In the genomic region with DNA sequence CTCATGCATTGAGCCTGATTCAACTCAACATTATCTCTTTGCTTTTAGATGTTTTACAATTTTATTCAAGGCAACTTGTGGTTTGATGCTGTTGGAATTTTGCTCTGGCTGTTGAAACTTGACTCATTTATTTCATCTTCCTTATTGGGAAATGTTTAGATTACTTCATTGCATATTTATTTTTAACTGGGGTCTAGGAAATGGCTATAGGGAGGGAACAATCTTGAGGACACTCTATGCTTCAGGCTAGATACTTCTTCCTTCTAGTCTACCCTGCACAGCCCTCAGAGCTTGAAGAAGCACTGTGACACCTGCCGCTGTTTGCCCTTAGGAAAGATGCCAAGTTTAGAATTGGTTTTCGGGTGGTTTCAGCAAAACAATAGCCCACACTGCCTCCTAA, we compare ENCODE assay signal across 25 cellular contexts.
DNase-seq lines count a peak whose midpoint lies in the region; ATAC-seq and TF ChIP-seq lines count a peak whose summit lies in the region.
"Had no signal": no experiment of that assay in that cellular context is flagged by ENCODE, and none has a peak within 500 bp of the region (broad histone marks: within the 10 kb centered on the region; RNA-seq: fewer than 3 reads in every experiment).

No MANE protein-coding gene starts in this region.

- H3K4me1 Mint-ChIP-seq in stimulated activated effector memory CD8-positive, alpha-beta T cell treated with anti-CD3 and anti-CD28 coated beads, Interleukin-12 subunit alpha, Interleukin-12 subunit beta, amount 100 ng/mL, for 72 hours, result no peaks in the 10 kb centered on the region
- no peaks in the 10 kb centered on the region for H3K4me1 Mint-ChIP-seq in CD4-positive, alpha-beta T cell (ENCODE audit: low read depth)
- H3K4me1 Mint-ChIP-seq: activated CD4-positive, alpha-beta T cell treated with anti-CD3 and anti-CD28 coated beads, Interleukin-2, amount 10 ng/mL, durations not matched to agents 7 days and 5 days; GM23338; nephron had no signal

- no peak overlapping the region for H3K4me3 ChIP-seq in AG10803 (ENCODE audit: low read length)
- H3K4me3 ChIP-seq: gastroesophageal sphincter, GM23338, MG63, right lobe of liver had no signal

- H3K36me3 Mint-ChIP-seq in stimulated activated effector memory CD8-positive, alpha-beta T cell treated with anti-CD3 and anti-CD28 coated beads, Interleukin-12 subunit alpha, Interleukin-12 subunit beta, amount 100 ng/mL, for 72 hours, result no peaks in the 10 kb centered on the region
- no peaks in the 10 kb centered on the region for H3K36me3 Mint-ChIP-seq in CD4-positive, alpha-beta T cell (ENCODE audit: low read depth)

- no peak for ATAC-seq in stimulated activated effector memory CD8-positive, alpha-beta T cell treated with anti-CD3 and anti-CD28 coated beads, Interleukin-12 subunit alpha, Interleukin-12 subunit beta, amount 100 ng/mL, for 72 hours
- no peak for ATAC-seq in left colon
- ATAC-seq in CD4-positive, alpha-beta T cell (ENCODE audit: poor library complexity), result no peak
- ATAC-seq: activated T-cell treated with anti-CD3 and anti-CD28 coated beads, Interleukin-2, amount 50 U/mL, for 72 hours; gastroesophageal sphincter; GM23338; right lobe of liver had no signal

- no peaks in the 10 kb centered on the region for H3K27me3 ChIP-seq in CD4-positive, alpha-beta T cell (ENCODE audit: control insufficient read depth, insufficient read depth, low read length)
- H3K27me3 ChIP-seq: gastroesophageal sphincter, MG63, right lobe of liver had no signal

- no peaks in the 10 kb centered on the region for H3K9me3 ChIP-seq in CD4-positive, alpha-beta T cell (ENCODE audit: control insufficient read depth, low read length)
- H3K9me3 ChIP-seq: gastroesophageal sphincter, right lobe of liver had no signal

- POLR2A ChIA-PET in CD4-positive, alpha-beta T cell (lab: Charles Lee), result no interaction called here

- no peak overlapping the region for H3K27ac ChIP-seq in CD4-positive, alpha-beta T cell (ENCODE audit: low read depth, low read length)
- H3K27ac ChIP-seq: C4-2B, gastroesophageal sphincter, right lobe of liver, RWPE1 had no signal

- H3K9me3 Mint-ChIP-seq in stimulated activated effector memory CD8-positive, alpha-beta T cell treated with anti-CD3 and anti-CD28 coated beads, Interleukin-12 subunit alpha, Interleukin-12 subunit beta, amount 100 ng/mL, for 72 hours, result no peaks in the 10 kb centered on the region
- H3K9me3 Mint-ChIP-seq in CD4-positive, alpha-beta T cell, result no peaks in the 10 kb centered on the region
- H3K9me3 Mint-ChIP-seq: GM23338, nephron had no signal

- H3K27me3 Mint-ChIP-seq in CD4-positive, alpha-beta T cell, result no peaks in the 10 kb centered on the region

- no peak for TF ChIP-seq CTCF in AG10803 (conservative IDR thresholded peaks at IDR 0.05; ENCODE audit: low read length)
- no peak for TF ChIP-seq CTCF in CD4-positive, alpha-beta T cell (IDR thresholded peaks at IDR 0.05)

- intact Hi-C loops in left colon (cut with DNase I, micrococcal nuclease), result no loop called here
- intact Hi-C loops in CD4-positive, alpha-beta T cell (cut with DNase I, micrococcal nuclease), result no loop called here

- DNase-seq in AG10803 (ENCODE audit: low read depth), result peak; percentile 40
- DNase-seq in ELR (ENCODE audit: low read depth), result peak; percentile 36
- peak; percentile 27 for DNase-seq in NCI-H69 (lab: John Stamatoyannopoulos, UW)
- peak; percentile 8 for DNase-seq in fibroblast of gingiva (ENCODE audit: low read depth)
- DNase-seq in SIG-M5 (lab: John Stamatoyannopoulos, UW), result no peak
- DNase-seq in stimulated activated effector memory CD8-positive, alpha-beta T cell treated with anti-CD3 and anti-CD28 coated beads, Interleukin-12 subunit alpha, Interleukin-12 subunit beta, amount 100 ng/mL, for 72 hours (ENCODE audit: low spot score in 2 of 2), result no peak
- DNase-seq in left colon, result no peak
- no peak for DNase-seq in CD4-positive, alpha-beta T cell
- DNase-seq: ACHN; activated CD4-positive, alpha-beta T cell treated with anti-CD3 and anti-CD28 coated beads, Interleukin-2, amount 10 ng/mL, durations not matched to agents 7 days and 5 days; activated naive CD4-positive, alpha-beta T cell treated with anti-CD3 and anti-CD28 coated beads for 36 hours; activated T-cell treated with anti-CD3 and anti-CD28 coated beads, Interleukin-2, amount 50 U/mL, for 72 hours; central memory CD4-positive, alpha-beta T cell; dermis blood vessel endothelial cell; islet precursor cell; NCI-H146; NCI-H526 treated with DMSO at 0.1 percent for 48 hours; right lobe of liver had no signal

- CTCF ChIA-PET in CD4-positive, alpha-beta T cell (lab: Charles Lee), result no interaction called here

- H3K4me3 Mint-ChIP-seq in stimulated activated effector memory CD8-positive, alpha-beta T cell treated with anti-CD3 and anti-CD28 coated beads, Interleukin-12 subunit alpha, Interleukin-12 subunit beta, amount 100 ng/mL, for 72 hours, result no peak overlapping the region
- H3K4me3 Mint-ChIP-seq in CD4-positive, alpha-beta T cell, result no peak overlapping the region
- H3K4me3 Mint-ChIP-seq: activated CD4-positive, alpha-beta T cell treated with anti-CD3 and anti-CD28 coated beads, Interleukin-2, amount 10 ng/mL, durations not matched to agents 7 days and 5 days; activated naive CD4-positive, alpha-beta T cell treated with anti-CD3 and anti-CD28 coated beads for 36 hours; activated T-cell treated with anti-CD3 and anti-CD28 coated beads, Interleukin-2, amount 50 U/mL, for 72 hours; GM23338; nephron; stimulated activated naive CD8-positive, alpha-beta T cell treated with anti-CD3 and anti-CD28 coated beads, Interleukin-15, Interleukin-2, amounts not matched to agents 100 ng/mL and 50 ng/mL, for 24 hours had no signal

- H3K27ac Mint-ChIP-seq in stimulated activated effector memory CD8-positive, alpha-beta T cell treated with anti-CD3 and anti-CD28 coated beads, Interleukin-12 subunit alpha, Interleukin-12 subunit beta, amount 100 ng/mL, for 72 hours, result no peak overlapping the region
- H3K27ac Mint-ChIP-seq in CD4-positive, alpha-beta T cell, result no peak overlapping the region
- H3K27ac Mint-ChIP-seq: activated CD4-positive, alpha-beta T cell treated with anti-CD3 and anti-CD28 coated beads, Interleukin-2, amount 10 ng/mL, durations not matched to agents 7 days and 5 days; activated naive CD4-positive, alpha-beta T cell treated with anti-CD3 and anti-CD28 coated beads for 36 hours; activated T-cell treated with anti-CD3 and anti-CD28 coated beads, Interleukin-2, amount 50 U/mL, for 72 hours; GM23338; nephron; stimulated activated naive CD8-positive, alpha-beta T cell treated with anti-CD3 and anti-CD28 coated beads, Interleukin-15, Interleukin-2, amounts not matched to agents 100 ng/mL and 50 ng/mL, for 24 hours had no signal

Comparison
In these comparisons a context has a peak if more than half of its experiments do, and no peak if none do; other contexts are left out.
1. DNase-seq: peak in AG10803 (single experiment), ELR (single experiment), NCI-H69 (single experiment) and fibroblast of gingiva (single experiment); none in SIG-M5 (single experiment), stimulated activated effector memory CD8-positive, alpha-beta T cell treated with anti-CD3 and anti-CD28 coated beads, Interleukin-12 subunit alpha, Interleukin-12 subunit beta, amount 100 ng/mL, for 72 hours (0 of 2), left colon (0 of 2) and CD4-positive, alpha-beta T cell (0 of 10).